Comparison of ENCODE assay signal across 8 cellular contexts in genomic region chr9:127004946-127005769, GRCh38.
DNase-seq lines count a peak whose midpoint lies in the region; ATAC-seq and TF ChIP-seq lines count a peak whose summit lies in the region.

No MANE protein-coding gene starts in this region.

- H3K36me3 ChIP-seq in left ventricle myocardium inferior = no peaks in the 10 kb centered on the region
- H3K36me3 ChIP-seq in uterus = no peaks in the 10 kb centered on the region

- H3K9me3 Mint-ChIP-seq in activated CD8-positive, alpha-beta T cell treated with anti-CD3 and anti-CD28 coated beads, Interleukin-2, amount 10 ng/mL, durations not matched to agents 7 days and 5 days (ENCODE audit: insufficient read depth) = no peaks in the 10 kb centered on the region

- TF ChIP-seq CTCF in left ventricle myocardium inferior (IDR thresholded peaks at IDR 0.05; ENCODE audit: borderline replicate concordance) = no peak
- no peak for TF ChIP-seq CTCF in uterus (IDR thresholded peaks at IDR 0.05)

- intact Hi-C loops in Right ventricle myocardium inferior (cut with DNase I) (no loop called here), left ventricle myocardium inferior (cut with micrococcal nuclease) (no loop called here), uterus (cut with DNase I; ENCODE audit: low total_unique reads) (no loop called here)

- H3K4me3 Mint-ChIP-seq in activated CD8-positive, alpha-beta T cell treated with anti-CD3 and anti-CD28 coated beads, Interleukin-2, amount 10 ng/mL, durations not matched to agents 7 days and 5 days = peak overlapping the region; percentile 30

- H3K27me3 ChIP-seq in left ventricle myocardium inferior (ENCODE audit: low read depth) (no peaks in the 10 kb centered on the region), uterus (no peaks in the 10 kb centered on the region)

- CTCF ChIA-PET in activated CD8-positive, alpha-beta T cell treated with anti-CD3 and anti-CD28 coated beads, Interleukin-2, amount 10 ng/mL, durations not matched to agents 7 days and 5 days (lab: Charles Lee) = interaction anchor here (0.7 to 2.8 kb wide), 8 partner anchors 19 to 300 kb away, joined by 3 to 29 read pairs (median 4); no protein-coding TSS in a partner anchor

- no peak for DNase-seq in Right ventricle myocardium inferior (ENCODE audit: missing footprints)
- no peak for DNase-seq in left ventricle myocardium inferior
- peak; percentile 83 for DNase-seq in activated CD8-positive, alpha-beta T cell treated with anti-CD3 and anti-CD28 coated beads, Interleukin-2, amount 10 ng/mL, durations not matched to agents 7 days and 5 days
- DNase-seq in stimulated activated CD8-positive, alpha-beta memory T cell treated with anti-CD3 and anti-CD28 coated beads, Interleukin-15, amount 100 ng/mL, for 4 hours (ENCODE audit: low read depth in 2 of 2) = peak; percentile 34 to 63
- no peak for DNase-seq in AG08395 (ENCODE audit: low spot score)
- no peak for DNase-seq in uterus

- no peaks in the 10 kb centered on the region for H3K36me3 Mint-ChIP-seq in activated CD8-positive, alpha-beta T cell treated with anti-CD3 and anti-CD28 coated beads, Interleukin-2, amount 10 ng/mL, durations not matched to agents 7 days and 5 days (ENCODE audit: low read depth)

- no peak for TF ChIP-seq POLR2A in uterus (IDR thresholded peaks at IDR 0.05)

- ATAC-seq in Right ventricle myocardium inferior = peak; percentile 71
- ATAC-seq in HG03442 (IDR thresholded peaks at IDR 0.05; ENCODE audit: unreplicated experiment) = peak; percentile 87
- peak; percentile 98 for ATAC-seq in activated CD8-positive, alpha-beta T cell treated with anti-CD3 and anti-CD28 coated beads, Interleukin-2, amount 10 ng/mL, durations not matched to agents 7 days and 5 days
- ATAC-seq in esophagus mucosa = peak; percentile 95

- H3K4me1 Mint-ChIP-seq in activated CD8-positive, alpha-beta T cell treated with anti-CD3 and anti-CD28 coated beads, Interleukin-2, amount 10 ng/mL, durations not matched to agents 7 days and 5 days (ENCODE audit: low read depth) = peaks cover 30% of the 10 kb centered on the region

- H3K27ac ChIP-seq in left ventricle myocardium inferior (replicated peaks) (no peak overlapping the region), uterus (no peak overlapping the region)

- H3K9me3 ChIP-seq in left ventricle myocardium inferior (replicated peaks) (no peaks in the 10 kb centered on the region), uterus (no peaks in the 10 kb centered on the region)

- POLR2A ChIA-PET in activated CD8-positive, alpha-beta T cell treated with anti-CD3 and anti-CD28 coated beads, Interleukin-2, amount 10 ng/mL, durations not matched to agents 7 days and 5 days (lab: Charles Lee) = interaction anchor here (1.0 to 1.5 kb wide), 2 partner anchors 19 to 44 kb away, joined by 4 to 21 read pairs; no protein-coding TSS in a partner anchor

- peaks cover 4% of the 10 kb centered on the region for H3K27me3 Mint-ChIP-seq in activated CD8-positive, alpha-beta T cell treated with anti-CD3 and anti-CD28 coated beads, Interleukin-2, amount 10 ng/mL, durations not matched to agents 7 days and 5 days (ENCODE audit: low read depth)

- H3K27ac Mint-ChIP-seq in activated CD8-positive, alpha-beta T cell treated with anti-CD3 and anti-CD28 coated beads, Interleukin-2, amount 10 ng/mL, durations not matched to agents 7 days and 5 days = peak overlapping the region; percentile 76

- H3K4me1 ChIP-seq in left ventricle myocardium inferior (peaks cover 21% of the 10 kb centered on the region), uterus (no peaks in the 10 kb centered on the region)

- H3K4me3 ChIP-seq in left ventricle myocardium inferior (no peak overlapping the region), uterus (no peak overlapping the region)

Comparison
In these comparisons a context has a peak if more than half of its experiments do, and no peak if none do; other contexts are left out.
1. DNase-seq: peak in activated CD8-positive, alpha-beta T cell treated with anti-CD3 and anti-CD28 coated beads, Interleukin-2, amount 10 ng/mL, durations not matched to agents 7 days and 5 days (single experiment) and stimulated activated CD8-positive, alpha-beta memory T cell treated with anti-CD3 and anti-CD28 coated beads, Interleukin-15, amount 100 ng/mL, for 4 hours (2 of 2); none in Right ventricle myocardium inferior (single experiment), left ventricle myocardium inferior (single experiment), AG08395 (single experiment) and uterus (0 of 2).
2. Peak in every context shown above with its lines, with median percentiles within 50 percentile points of each other: ATAC-seq.